21 cellular contexts compared by ENCODE assay signal in the genomic region with DNA sequence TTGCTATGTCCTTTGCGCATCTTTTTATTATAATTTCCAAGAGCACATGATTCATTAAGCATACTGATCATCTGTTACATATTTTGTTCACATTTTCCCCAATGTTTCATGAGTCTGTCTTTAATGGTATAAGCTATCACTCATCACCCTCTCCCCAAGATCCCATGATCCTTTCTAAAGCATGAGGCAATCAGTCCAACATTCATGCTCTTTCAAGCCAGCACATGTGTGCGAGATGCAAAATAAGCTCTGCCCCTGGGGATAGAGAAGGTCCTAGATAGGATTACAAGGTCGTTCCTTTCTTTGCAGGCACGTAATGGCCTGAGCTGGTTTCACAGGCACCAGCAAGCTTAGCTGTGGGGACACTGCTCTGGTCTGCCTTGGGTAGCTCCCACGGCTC. TPM values are rescaled to one million over a fixed set of nuclear protein-coding genes. Genes with fewer than 3 reads are reported as not detected.
"Had no signal": no experiment of that assay in that cellular context is flagged by ENCODE, and none has a peak within 500 bp of the region (broad histone marks: within the 10 kb centered on the region; RNA-seq: fewer than 3 reads in every experiment).

No MANE protein-coding gene starts in this region.

- DNase-seq: activated CD4-positive, alpha-beta T cell treated with anti-CD3 and anti-CD28 coated beads for 1 hour; activated CD4-positive, alpha-beta T cell treated with anti-CD3 and anti-CD28 coated beads, Interleukin-2, amount 50 U/mL, for 4 hours; activated naive CD4-positive, alpha-beta T cell treated with anti-CD3 and anti-CD28 coated beads, Interleukin-2, amount 10 ng/mL, durations not matched to agents 7 days and 5 days; activated T-cell treated with anti-CD3 and anti-CD28 coated beads for 4 hours; adrenal gland; kidney; left lung; mucosa of descending colon; naive thymus-derived CD8-positive, alpha-beta T cell; stimulated activated CD4-positive, alpha-beta T cell treated with anti-CD3 and anti-CD28 coated beads, Interleukin-15, amount 100 ng/mL, for 24 hours; stimulated activated CD4-positive, alpha-beta T cell treated with anti-CD3 and anti-CD28 coated beads, Interleukin-4, amount 100 ng/mL, for 1 hour; stimulated activated naive B cell treated with anti-CD40 and anti-IgM and Interleukin-4, amounts not matched to agents 10 μg/mL and 1 μg/mL and 100 μg/mL, for 72 hours; trophoblast cell had no signal

- H3K36me3 ChIP-seq: left lung had no signal

- H3K9me3 ChIP-seq: adrenal gland, left lung, mucosa of descending colon had no signal

- H3K27ac Mint-ChIP-seq: activated naive CD4-positive, alpha-beta T cell treated with anti-CD3 and anti-CD28 coated beads, Interleukin-2, amount 10 ng/mL, durations not matched to agents 7 days and 5 days; activated T-helper 17 cell treated with anti-CD3 and anti-CD28 coated beads, Interleukin-2, amount 50 U/mL, for 72 hours; naive thymus-derived CD8-positive, alpha-beta T cell; stimulated activated naive B cell treated with anti-CD40 and anti-IgM and Interleukin-4, amounts not matched to agents 10 μg/mL and 1 μg/mL and 100 μg/mL, for 72 hours had no signal

- H3K4me1 ChIP-seq: adrenal gland, left lung, parathyroid adenoma had no signal

- ATAC-seq: activated T-helper 17 cell treated with anti-CD3 and anti-CD28 coated beads, Interleukin-2, amount 50 U/mL, for 72 hours; left lung; mucosa of descending colon; naive thymus-derived CD8-positive, alpha-beta T cell; SK-N-SH treated with all-trans-retinoic acid at 6 μM for 48 hours; stimulated activated naive B cell treated with anti-CD40 and anti-IgM and Interleukin-4, amounts not matched to agents 10 μg/mL and 1 μg/mL and 100 μg/mL, for 72 hours had no signal

- H3K36me3 Mint-ChIP-seq: activated naive CD4-positive, alpha-beta T cell treated with anti-CD3 and anti-CD28 coated beads, Interleukin-2, amount 10 ng/mL, durations not matched to agents 7 days and 5 days; naive thymus-derived CD8-positive, alpha-beta T cell had no signal

- H3K4me3 Mint-ChIP-seq: activated naive CD4-positive, alpha-beta T cell treated with anti-CD3 and anti-CD28 coated beads, Interleukin-2, amount 10 ng/mL, durations not matched to agents 7 days and 5 days; activated T-helper 17 cell treated with anti-CD3 and anti-CD28 coated beads, Interleukin-2, amount 50 U/mL, for 72 hours; naive thymus-derived CD8-positive, alpha-beta T cell; stimulated activated naive B cell treated with anti-CD40 and anti-IgM and Interleukin-4, amounts not matched to agents 10 μg/mL and 1 μg/mL and 100 μg/mL, for 72 hours had no signal

- FAIRE-seq: colon, kidney had no signal

- H3K27me3 ChIP-seq: adrenal gland, hepatocyte, left lung had no signal

- H3K27ac ChIP-seq: adrenal gland, hepatocyte, left lung, parathyroid adenoma, VCaP had no signal

- H3K9me3 Mint-ChIP-seq: activated naive CD4-positive, alpha-beta T cell treated with anti-CD3 and anti-CD28 coated beads, Interleukin-2, amount 10 ng/mL, durations not matched to agents 7 days and 5 days; activated T-helper 17 cell treated with anti-CD3 and anti-CD28 coated beads, Interleukin-2, amount 50 U/mL, for 72 hours; naive thymus-derived CD8-positive, alpha-beta T cell had no signal

- H3K27me3 Mint-ChIP-seq: activated T-helper 17 cell treated with anti-CD3 and anti-CD28 coated beads, Interleukin-2, amount 50 U/mL, for 72 hours had no signal

- H3K4me3 ChIP-seq: adrenal gland, hepatocyte, left lung, mucosa of descending colon had no signal

RNA-seq across cellular contexts. Expression of a gene that starts 32.2 kb away (rescaled TPM):
- total RNA-seq: naive thymus-derived CD8-positive, alpha-beta T cell had no signal
- polyA plus RNA-seq: naive thymus-derived CD8-positive, alpha-beta T cell had no signal

RNA-seq across cellular contexts. Expression of a gene that starts 58.3 kb away (rescaled TPM):
- total RNA-seq: cardiac septum had no signal
- polyA plus RNA-seq: fibroblast of lung had no signal
